27 cellular contexts compared by ENCODE assay signal in genomic region chr2:187834787-187835186, GRCh38.
"Had no signal": no experiment of that assay in that cellular context is flagged by ENCODE, and none has a peak within 500 bp of the region (broad histone marks: within the 10 kb centered on the region; RNA-seq: fewer than 3 reads in every experiment).

No MANE protein-coding gene starts in this region.

- H3K9me3 ChIP-seq: stomach, suprapubic skin, testis, thoracic aorta, thyroid gland, tibial artery, tibial nerve, transverse colon, upper lobe of left lung, upper lobe of right lung, uterus, vagina had no signal

- H3K27me3 ChIP-seq: stomach, suprapubic skin, testis, thyroid gland, tibial artery, tibial nerve, transverse colon, upper lobe of left lung, upper lobe of right lung, uterus, vagina had no signal

- H3K36me3 ChIP-seq: stomach, suprapubic skin, thoracic aorta, thyroid gland, tibial artery, tibial nerve, transverse colon, upper lobe of left lung, upper lobe of right lung, uterus, vagina had no signal

- FAIRE-seq: urothelium cell line had no signal

- H3K27ac ChIP-seq: stomach, suprapubic skin, testis, thoracic aorta, thyroid gland, tibial artery, tibial nerve, transverse colon, upper lobe of left lung, upper lobe of right lung, uterus, vagina had no signal

- ATAC-seq: stimulated activated effector memory CD8-positive, alpha-beta T cell treated with anti-CD3 and anti-CD28 coated beads, Interleukin-12 subunit alpha, Interleukin-12 subunit beta, amount 100 ng/mL, for 72 hours; stimulated activated memory B cell treated with anti-CD40 and anti-IgM and Interleukin-4, amounts not matched to agents 10 μg/mL and 1 μg/mL and 100 μg/mL, for 72 hours; stimulated activated naive B cell treated with anti-CD40 and anti-IgM and Interleukin-4, amounts not matched to agents 10 μg/mL and 1 μg/mL and 100 μg/mL, for 72 hours; stimulated activated naive CD8-positive, alpha-beta T cell treated with anti-CD3 and anti-CD28 coated beads, Interleukin-15, amount 100 ng/mL, for 72 hours; stimulated activated naive CD8-positive, alpha-beta T cell treated with anti-CD3 and anti-CD28 coated beads, Interleukin-15, Interleukin-2, amounts not matched to agents 100 U/mL and 50 U/mL, for 24 hours; upper lobe of right lung had no signal

- H3K4me1 ChIP-seq: suprapubic skin, testis, thyroid gland, tibial artery, tibial nerve, transverse colon, upper lobe of left lung, upper lobe of right lung, uterus, vagina had no signal

- H3K4me3 ChIP-seq: stomach, suprapubic skin, testis, thoracic aorta, thyroid gland, tibial artery, tibial nerve, transverse colon, upper lobe of left lung, upper lobe of right lung, uterus, vagina had no signal

- DNase-seq: stimulated activated CD4-positive, alpha-beta T cell treated with anti-CD3 and anti-CD28 coated beads, Interleukin-2, amount 100 ng/mL, for 48 hours; stimulated activated CD4-positive, alpha-beta T cell treated with anti-CD3 and anti-CD28 coated beads, Interleukin-4, amount 100 ng/mL, for 1 hour; stimulated activated CD4-positive, alpha-beta T cell treated with anti-CD3 and anti-CD28 coated beads, Interleukin-4, amount 100 ng/mL, for 24 hours; stimulated activated CD4-positive, alpha-beta T cell treated with anti-CD3 and anti-CD28 coated beads, Interleukin-4, amount 100 ng/mL, for 4 hours; stimulated activated CD8-positive, alpha-beta memory T cell treated with anti-CD3 and anti-CD28 coated beads, Interleukin-4, amount 100 ng/mL, for 48 hours; stimulated activated naive B cell treated with anti-CD40 and anti-IgM and Interleukin-4, amounts not matched to agents 10 μg/mL and 1 μg/mL and 100 μg/mL, for 72 hours; stimulated activated naive CD4-positive, alpha-beta T cell; stimulated activated naive CD4-positive, alpha-beta T cell treated with Interleukin-2 at 50 U/mL for 16 hours; stimulated activated naive CD8-positive, alpha-beta T cell treated with anti-CD3 and anti-CD28 coated beads, Interleukin-15, amount 100 ng/mL, for 72 hours; stimulated activated naive CD8-positive, alpha-beta T cell treated with anti-CD3 and anti-CD28 coated beads, Interleukin-15, Interleukin-2, amounts not matched to agents 100 U/mL and 50 U/mL, for 24 hours; stomach; substantia nigra; testis; thyroid gland; tibial artery; transverse colon; trophoblast cell; upper lobe of left lung; upper lobe of right lung; uterus had no signal
